Comparison of ENCODE assay signal across 8 cellular contexts in genomic region chr2:134119117-134119671, GRCh38.
DNase-seq lines count a peak whose midpoint lies in the region; ATAC-seq and TF ChIP-seq lines count a peak whose summit lies in the region.

No MANE protein-coding gene starts in this region.

- no peak for ATAC-seq in stimulated activated naive CD8-positive, alpha-beta T cell treated with anti-CD3 and anti-CD28 coated beads, Interleukin-15, Interleukin-2, amounts not matched to agents 100 U/mL and 50 U/mL, for 24 hours
- peak; percentile 5 for ATAC-seq in HG03139 (IDR thresholded peaks at IDR 0.05; ENCODE audit: unreplicated experiment)

- no peaks in the 10 kb centered on the region for H3K9me3 Mint-ChIP-seq in stimulated activated naive CD8-positive, alpha-beta T cell treated with anti-CD3 and anti-CD28 coated beads, Interleukin-15, Interleukin-2, amounts not matched to agents 100 ng/mL and 50 ng/mL, for 24 hours
- H3K9me3 Mint-ChIP-seq in activated T-helper 1 cell treated with anti-CD3 and anti-CD28 coated beads, Interleukin-12 subunit alpha, Interleukin-12 subunit beta, Interleukin-2, Interleukin-4 antibody, amounts not matched to agents 30 ng/mL and 10 ng/mL and 1 ng/mL, durations not matched to agents 14 hours and 24 hours and 36 hours, result no peaks in the 10 kb centered on the region
- H3K9me3 Mint-ChIP-seq in type B pancreatic cell, result no peaks in the 10 kb centered on the region

- no peak for TF ChIP-seq CTCF in kidney epithelial cell (IDR thresholded peaks at IDR 0.05; ENCODE audit: insufficient read depth, low read length, poor library complexity, severe bottlenecking)
- no peak for TF ChIP-seq CTCF in type B pancreatic cell (conservative IDR thresholded peaks at IDR 0.05)

- H3K4me3 ChIP-seq in kidney epithelial cell (ENCODE audit: low read depth, low read length), result peak overlapping the region; percentile 81

- DNase-seq in stimulated activated naive CD8-positive, alpha-beta T cell treated with anti-CD3 and anti-CD28 coated beads, Interleukin-15, Interleukin-2, amounts not matched to agents 100 U/mL and 50 U/mL, for 24 hours, result no peak
- DNase-seq in activated T-helper 1 cell treated with anti-CD3 and anti-CD28 coated beads, Interleukin-12 subunit alpha, Interleukin-12 subunit beta, Interleukin-2, Interleukin-4 antibody, amounts not matched to agents 30 ng/mL and 10 ng/mL and 1 ng/mL, durations not matched to agents 14 hours and 24 hours and 36 hours (ENCODE audit: low spot score), result no peak
- DNase-seq in kidney epithelial cell (ENCODE audit: low read depth) (no peak), type B pancreatic cell (ENCODE audit: extremely low spot score, unreplicated experiment) (no peak), HT-29 (ENCODE audit: low spot score) (no peak), Kasumi-1 (lab: John Stamatoyannopoulos, UW) (no peak)

- H3K36me3 Mint-ChIP-seq in stimulated activated naive CD8-positive, alpha-beta T cell treated with anti-CD3 and anti-CD28 coated beads, Interleukin-15, Interleukin-2, amounts not matched to agents 100 ng/mL and 50 ng/mL, for 24 hours (ENCODE audit: low read depth), result no peaks in the 10 kb centered on the region
- peaks cover 1% of the 10 kb centered on the region for H3K36me3 Mint-ChIP-seq in activated T-helper 1 cell treated with anti-CD3 and anti-CD28 coated beads, Interleukin-12 subunit alpha, Interleukin-12 subunit beta, Interleukin-2, Interleukin-4 antibody, amounts not matched to agents 30 ng/mL and 10 ng/mL and 1 ng/mL, durations not matched to agents 14 hours and 24 hours and 36 hours (ENCODE audit: low read depth)
- no peaks in the 10 kb centered on the region for H3K36me3 Mint-ChIP-seq in type B pancreatic cell

- no peaks in the 10 kb centered on the region for H3K27me3 Mint-ChIP-seq in stimulated activated naive CD8-positive, alpha-beta T cell treated with anti-CD3 and anti-CD28 coated beads, Interleukin-15, Interleukin-2, amounts not matched to agents 100 ng/mL and 50 ng/mL, for 24 hours
- peaks cover 28% of the 10 kb centered on the region for H3K27me3 Mint-ChIP-seq in activated T-helper 1 cell treated with anti-CD3 and anti-CD28 coated beads, Interleukin-12 subunit alpha, Interleukin-12 subunit beta, Interleukin-2, Interleukin-4 antibody, amounts not matched to agents 30 ng/mL and 10 ng/mL and 1 ng/mL, durations not matched to agents 14 hours and 24 hours and 36 hours (ENCODE audit: insufficient read depth)
- H3K27me3 Mint-ChIP-seq in type B pancreatic cell, result peaks cover 2% of the 10 kb centered on the region

- H3K4me3 Mint-ChIP-seq in stimulated activated naive CD8-positive, alpha-beta T cell treated with anti-CD3 and anti-CD28 coated beads, Interleukin-15, Interleukin-2, amounts not matched to agents 100 ng/mL and 50 ng/mL, for 24 hours, result peak overlapping the region; percentile 93
- peak overlapping the region; percentile 99 for H3K4me3 Mint-ChIP-seq in activated T-helper 1 cell treated with anti-CD3 and anti-CD28 coated beads, Interleukin-12 subunit alpha, Interleukin-12 subunit beta, Interleukin-2, Interleukin-4 antibody, amounts not matched to agents 30 ng/mL and 10 ng/mL and 1 ng/mL, durations not matched to agents 14 hours and 24 hours and 36 hours
- H3K4me3 Mint-ChIP-seq in type B pancreatic cell, result peak overlapping the region; percentile 97

- peaks cover 44% of the 10 kb centered on the region for H3K4me1 Mint-ChIP-seq in stimulated activated naive CD8-positive, alpha-beta T cell treated with anti-CD3 and anti-CD28 coated beads, Interleukin-15, Interleukin-2, amounts not matched to agents 100 ng/mL and 50 ng/mL, for 24 hours (ENCODE audit: low read depth)
- peaks cover 31% of the 10 kb centered on the region for H3K4me1 Mint-ChIP-seq in activated T-helper 1 cell treated with anti-CD3 and anti-CD28 coated beads, Interleukin-12 subunit alpha, Interleukin-12 subunit beta, Interleukin-2, Interleukin-4 antibody, amounts not matched to agents 30 ng/mL and 10 ng/mL and 1 ng/mL, durations not matched to agents 14 hours and 24 hours and 36 hours (ENCODE audit: low read depth)
- H3K4me1 Mint-ChIP-seq in type B pancreatic cell (ENCODE audit: unreplicated experiment), result peaks cover 39% of the 10 kb centered on the region

- intact Hi-C loops in activated T-helper 1 cell treated with anti-CD3 and anti-CD28 coated beads, Interleukin-12 subunit alpha, Interleukin-12 subunit beta, Interleukin-2, Interleukin-4 antibody, amounts not matched to agents 30 ng/mL and 10 ng/mL and 1 ng/mL, durations not matched to agents 14 hours and 24 hours and 36 hours (cut with micrococcal nuclease), result loop anchor here (1.0 to 5.0 kb wide), 9 partner anchors 88 to 1758 kb away; partner anchors contain the start of genes MCM6, RAB3GAP1, TMEM163 and UBXN4

- no peaks in the 10 kb centered on the region for H3K36me3 ChIP-seq in kidney epithelial cell (ENCODE audit: control insufficient read depth, insufficient read depth, low read length)

- H3K27ac Mint-ChIP-seq in stimulated activated naive CD8-positive, alpha-beta T cell treated with anti-CD3 and anti-CD28 coated beads, Interleukin-15, Interleukin-2, amounts not matched to agents 100 ng/mL and 50 ng/mL, for 24 hours, result peak overlapping the region; percentile 91
- H3K27ac Mint-ChIP-seq in activated T-helper 1 cell treated with anti-CD3 and anti-CD28 coated beads, Interleukin-12 subunit alpha, Interleukin-12 subunit beta, Interleukin-2, Interleukin-4 antibody, amounts not matched to agents 30 ng/mL and 10 ng/mL and 1 ng/mL, durations not matched to agents 14 hours and 24 hours and 36 hours, result peak overlapping the region; percentile 99
- H3K27ac Mint-ChIP-seq in type B pancreatic cell, result peak overlapping the region; percentile 95

- H3K27me3 ChIP-seq in kidney epithelial cell (ENCODE audit: control insufficient read depth, insufficient read depth, low read length), result no peaks in the 10 kb centered on the region
